8 cellular contexts compared by ENCODE assay signal in the genomic region with DNA sequence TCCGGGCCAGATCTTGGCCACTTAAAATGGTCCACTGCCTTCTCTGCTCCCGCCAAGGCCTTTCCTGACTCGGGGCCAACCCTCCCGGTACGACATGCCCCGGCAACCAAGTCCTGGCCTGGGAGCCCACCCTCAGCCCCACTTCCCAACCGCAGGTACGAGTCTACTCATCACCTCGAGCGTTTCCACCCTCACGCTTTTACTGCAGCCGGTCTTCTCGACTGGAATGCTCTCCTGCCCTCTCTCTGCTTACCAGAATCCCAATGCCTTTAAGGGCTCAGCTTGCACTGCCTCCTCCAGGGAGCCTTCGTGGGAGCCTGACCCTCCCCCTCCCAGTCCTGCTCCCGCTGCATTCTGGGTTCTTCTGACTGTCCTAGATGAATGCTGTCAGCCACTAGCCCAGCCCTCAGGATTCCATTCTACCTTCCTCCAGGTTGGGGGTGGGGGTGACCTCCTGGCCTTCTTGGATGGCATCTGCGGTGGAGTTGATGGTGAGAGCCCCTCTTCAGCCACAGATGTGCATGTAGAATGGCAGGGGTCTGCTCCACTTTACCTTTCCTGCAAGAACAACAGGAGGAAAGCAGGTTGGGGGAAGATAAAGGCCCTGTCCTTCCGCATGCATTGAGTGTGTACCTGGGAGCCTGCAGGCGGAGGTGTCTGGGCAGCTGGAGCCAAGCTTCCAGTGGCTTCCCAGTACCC. TPM values are rescaled to one million over a fixed set of nuclear protein-coding genes. Genes with fewer than 3 reads are reported as not detected.
A peak's percentile ranks its signal among the peaks of the same experiment; 100 is the strongest.
DNase-seq lines count a peak whose midpoint lies in the region; ATAC-seq lines count a peak whose summit lies in the region.

No MANE protein-coding gene starts in this region.

- H3K27me3 Mint-ChIP-seq in activated T-helper 17 cell treated with anti-CD3 and anti-CD28 coated beads, Interleukin-2, amount 50 U/mL, for 72 hours, result no peaks in the 10 kb centered on the region

- DNase-seq in stimulated activated effector memory CD8-positive, alpha-beta T cell treated with anti-CD3 and anti-CD28 coated beads, Interleukin-12 subunit alpha, Interleukin-12 subunit beta, amount 100 ng/mL, for 72 hours (ENCODE audit: low spot score in 2 of 2), result no peak
- DNase-seq in putamen (ENCODE audit: low spot score), result no peak
- DNase-seq in NCI-H128 (lab: John Stamatoyannopoulos, UW; ENCODE audit: unreplicated experiment), result no peak
- no peak for DNase-seq in NCI-H1092 treated with DMSO at 0.1 percent for 48 hours (lab: John Stamatoyannopoulos, UW)

- H3K4me3 ChIP-seq in HUES64 (ENCODE audit: low read length) (peak overlapping the region; percentile 76), iPS-20b (ENCODE audit: low read length) (peak overlapping the region; percentile 77)

- H3K36me3 ChIP-seq in HUES64 (ENCODE audit: insufficient read depth, low read length) (no peaks in the 10 kb centered on the region), iPS-20b (ENCODE audit: insufficient read depth, low read depth, low read length) (no peaks in the 10 kb centered on the region)

- H3K9ac ChIP-seq in HUES64 (ENCODE audit: low read depth, low read length) (peak overlapping the region; percentile 59), iPS-20b (ENCODE audit: low read depth, low read length) (peak overlapping the region; percentile 70; the same call in 1 of the 2 replicates)

- H3K27ac Mint-ChIP-seq in activated T-helper 17 cell treated with anti-CD3 and anti-CD28 coated beads, Interleukin-2, amount 50 U/mL, for 72 hours, result peak overlapping the region; percentile 89
- H3K27ac Mint-ChIP-seq in stimulated activated effector memory CD8-positive, alpha-beta T cell treated with anti-CD3 and anti-CD28 coated beads, Interleukin-12 subunit alpha, Interleukin-12 subunit beta, amount 100 ng/mL, for 72 hours, result peak overlapping the region; percentile 93

- H3K9me3 ChIP-seq in HUES64 (ENCODE audit: insufficient read depth, low read depth, low read length) (no peaks in the 10 kb centered on the region), iPS-20b (ENCODE audit: insufficient read depth, low read depth, low read length) (no peaks in the 10 kb centered on the region)

- no peaks in the 10 kb centered on the region for H3K9me3 Mint-ChIP-seq in activated T-helper 17 cell treated with anti-CD3 and anti-CD28 coated beads, Interleukin-2, amount 50 U/mL, for 72 hours
- no peaks in the 10 kb centered on the region for H3K9me3 Mint-ChIP-seq in stimulated activated effector memory CD8-positive, alpha-beta T cell treated with anti-CD3 and anti-CD28 coated beads, Interleukin-12 subunit alpha, Interleukin-12 subunit beta, amount 100 ng/mL, for 72 hours

- peaks cover 42% of the 10 kb centered on the region for H3K4me1 ChIP-seq in HUES64 (ENCODE audit: insufficient read depth, low read length)
- peaks cover 38% of the 10 kb centered on the region for H3K4me1 ChIP-seq in iPS-20b (ENCODE audit: insufficient read depth, low read length)

- H3K4me1 Mint-ChIP-seq in activated T-helper 17 cell treated with anti-CD3 and anti-CD28 coated beads, Interleukin-2, amount 50 U/mL, for 72 hours, result peaks cover 28% of the 10 kb centered on the region
- peaks cover 56% of the 10 kb centered on the region for H3K4me1 Mint-ChIP-seq in stimulated activated effector memory CD8-positive, alpha-beta T cell treated with anti-CD3 and anti-CD28 coated beads, Interleukin-12 subunit alpha, Interleukin-12 subunit beta, amount 100 ng/mL, for 72 hours

- H3K27me3 ChIP-seq in HUES64 (ENCODE audit: insufficient read depth, low read length) (no peaks in the 10 kb centered on the region), iPS-20b (ENCODE audit: insufficient read depth, low read length) (peaks cover 6% of the 10 kb centered on the region; the same call in 1 of the 2 replicates)

- peaks cover 45% of the 10 kb centered on the region for H3K36me3 Mint-ChIP-seq in activated T-helper 17 cell treated with anti-CD3 and anti-CD28 coated beads, Interleukin-2, amount 50 U/mL, for 72 hours (ENCODE audit: low read depth)
- peaks cover 46% of the 10 kb centered on the region for H3K36me3 Mint-ChIP-seq in stimulated activated effector memory CD8-positive, alpha-beta T cell treated with anti-CD3 and anti-CD28 coated beads, Interleukin-12 subunit alpha, Interleukin-12 subunit beta, amount 100 ng/mL, for 72 hours

- H3K4me3 Mint-ChIP-seq in activated T-helper 17 cell treated with anti-CD3 and anti-CD28 coated beads, Interleukin-2, amount 50 U/mL, for 72 hours, result peak overlapping the region; percentile 87
- peak overlapping the region; percentile 96 for H3K4me3 Mint-ChIP-seq in stimulated activated effector memory CD8-positive, alpha-beta T cell treated with anti-CD3 and anti-CD28 coated beads, Interleukin-12 subunit alpha, Interleukin-12 subunit beta, amount 100 ng/mL, for 72 hours

- H3K27ac ChIP-seq in HUES64 (ENCODE audit: low read depth, low read length) (peak overlapping the region; percentile 87; the same call in 1 of the 2 replicates), iPS-20b (ENCODE audit: low read length) (no peak overlapping the region)

- WGBS in HUES64, result 10% methylated on average over 18 of the region's 18 CpGs

- ATAC-seq in activated T-helper 17 cell treated with anti-CD3 and anti-CD28 coated beads, Interleukin-2, amount 50 U/mL, for 72 hours (replicated peaks), result no peak
- ATAC-seq in stimulated activated effector memory CD8-positive, alpha-beta T cell treated with anti-CD3 and anti-CD28 coated beads, Interleukin-12 subunit alpha, Interleukin-12 subunit beta, amount 100 ng/mL, for 72 hours, result no peak
- no peak for ATAC-seq in HG03378 (IDR thresholded peaks at IDR 0.05; ENCODE audit: unreplicated experiment)

RNA-seq across cellular contexts. Expression of a gene that starts 1.1 kb away (rescaled TPM):
- polyA plus RNA-seq in HUES64 (2013, experiment 1 of 2), result 5.1 TPM
- 5.8 TPM for polyA plus RNA-seq in HUES64 (2013, experiment 2 of 2)
- total RNA-seq in activated T-helper 17 cell treated with anti-CD3 and anti-CD28 coated beads, Interleukin-2, amount 50 U/mL, for 72 hours, result 100 to 1,000 TPM in 1 of 2 donors, 10 to 100 TPM in 1; 42.9 to 145 TPM

RNA-seq across cellular contexts. Expression of a gene that starts 37.9 kb away (rescaled TPM):
- polyA plus RNA-seq in HUES64 (2013, experiment 1 of 2), result not detected
- polyA plus RNA-seq in HUES64 (2013, experiment 2 of 2), result 0.13 TPM
- total RNA-seq in activated T-helper 17 cell treated with anti-CD3 and anti-CD28 coated beads, Interleukin-2, amount 50 U/mL, for 72 hours, result 10 to 100 TPM in 1 of 2 donors, under 1 TPM in 1; 0.99 to 17.2 TPM

RNA-seq across cellular contexts. Expression of a gene that starts 47.0 kb away (rescaled TPM):
- 1.00 TPM for polyA plus RNA-seq in HUES64 (2013, experiment 1 of 2)
- 1.6 TPM for polyA plus RNA-seq in HUES64 (2013, experiment 2 of 2)
- total RNA-seq in activated T-helper 17 cell treated with anti-CD3 and anti-CD28 coated beads, Interleukin-2, amount 50 U/mL, for 72 hours, result 1 to 10 TPM; 2.7 to 4.7 TPM

RNA-seq across cellular contexts. Expression of a gene that starts 47.0 kb away (rescaled TPM):
- 16.2 TPM for polyA plus RNA-seq in HUES64 (2013, experiment 1 of 2)
- polyA plus RNA-seq in HUES64 (2013, experiment 2 of 2), result 21.9 TPM
- 10 to 100 TPM; 21.2 to 24.2 TPM for total RNA-seq in activated T-helper 17 cell treated with anti-CD3 and anti-CD28 coated beads, Interleukin-2, amount 50 U/mL, for 72 hours
